In the genomic region with DNA sequence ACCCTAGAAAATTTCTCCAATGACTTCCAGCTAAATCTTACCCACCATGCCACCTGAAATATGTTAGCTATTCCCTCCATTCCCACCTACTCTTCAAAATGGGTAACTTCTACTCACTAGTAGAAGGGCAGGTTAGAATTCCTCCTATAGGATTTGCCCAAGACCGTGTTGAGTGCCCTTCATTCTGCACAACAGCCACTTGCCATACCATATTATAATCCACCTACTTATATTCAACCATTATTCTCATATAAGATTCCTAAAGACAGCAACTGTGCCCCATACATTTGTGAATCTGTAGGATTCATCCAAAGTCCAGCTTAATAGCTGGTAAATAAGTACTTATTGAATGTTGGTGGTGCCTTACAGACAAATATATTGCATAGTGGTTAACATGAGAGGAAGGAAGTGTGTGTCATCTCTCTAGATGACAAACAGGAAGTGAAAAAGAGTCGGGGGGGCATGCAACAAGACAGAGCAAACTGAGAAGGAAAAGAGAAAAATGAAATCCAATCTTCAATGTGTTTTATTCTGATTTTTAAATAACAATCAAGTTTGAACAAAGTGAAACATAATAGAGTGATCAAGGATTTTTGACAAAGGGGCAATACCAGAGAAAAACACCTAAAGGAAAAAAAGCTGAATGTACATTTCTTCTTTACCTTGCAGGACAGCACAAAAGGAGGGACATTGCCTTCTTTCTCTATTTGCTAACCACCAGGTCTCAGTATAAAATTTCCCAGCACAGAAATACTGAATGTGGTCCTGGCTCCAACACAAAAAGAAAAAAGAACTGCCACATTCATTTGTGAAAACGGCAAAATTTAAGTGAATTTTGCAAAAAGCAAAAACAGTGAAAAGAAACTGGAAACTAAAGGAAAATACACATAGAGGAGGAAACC, we compare ENCODE assay signal across 12 cellular contexts.
DNase-seq lines count a peak whose midpoint lies in the region; ATAC-seq and TF ChIP-seq lines count a peak whose summit lies in the region.
"Had no signal": no experiment of that assay in that cellular context is flagged by ENCODE, and none has a peak within 500 bp of the region (broad histone marks: within the 10 kb centered on the region; RNA-seq: fewer than 3 reads in every experiment).

No MANE protein-coding gene starts in this region.

- TF ChIP-seq CTCF in activated B cell treated with CpG ODN at 0.5 μM for 24 hours (IDR thresholded peaks at IDR 0.05) = no peak

- intact Hi-C loops in activated naive CD4-positive, alpha-beta T cell treated with anti-CD3 and anti-CD28 coated beads for 36 hours (cut with micrococcal nuclease) = loop anchor here (10.0 kb wide), 1 partner anchor 324 kb away; a partner anchor contains a TSS
- intact Hi-C loops in activated B cell treated with CpG ODN at 0.5 μM for 24 hours (cut with micrococcal nuclease) = no loop called here

- in situ Hi-C loops in KBM-7 (cut with MboI; ENCODE audit: low pct_unique_long_range_greater_than_20kb, low sequenced_read_pairs) = no loop called here

- H3K9me3 Mint-ChIP-seq in activated naive CD4-positive, alpha-beta T cell treated with anti-CD3 and anti-CD28 coated beads for 36 hours = no peaks in the 10 kb centered on the region
- H3K9me3 Mint-ChIP-seq in activated B cell treated with CpG ODN at 0.5 μM for 24 hours = no peaks in the 10 kb centered on the region
- H3K9me3 Mint-ChIP-seq in stimulated activated naive B cell treated with anti-CD40 and anti-IgM and Interleukin-4, amounts not matched to agents 10 μg/mL and 1 μg/mL and 100 μg/mL, for 72 hours = no peaks in the 10 kb centered on the region
- H3K9me3 Mint-ChIP-seq: neural crest cell had no signal

- POLR2A ChIA-PET in activated B cell treated with CpG ODN at 0.5 μM for 24 hours (lab: Charles Lee) = no interaction called here

- H3K4me3 Mint-ChIP-seq in activated naive CD4-positive, alpha-beta T cell treated with anti-CD3 and anti-CD28 coated beads for 36 hours = no peak overlapping the region
- H3K4me3 Mint-ChIP-seq in activated B cell treated with CpG ODN at 0.5 μM for 24 hours = no peak overlapping the region
- H3K4me3 Mint-ChIP-seq in stimulated activated naive B cell treated with anti-CD40 and anti-IgM and Interleukin-4, amounts not matched to agents 10 μg/mL and 1 μg/mL and 100 μg/mL, for 72 hours = no peak overlapping the region
- H3K4me3 Mint-ChIP-seq: neural crest cell had no signal

- H3K36me3 Mint-ChIP-seq in activated naive CD4-positive, alpha-beta T cell treated with anti-CD3 and anti-CD28 coated beads for 36 hours (ENCODE audit: low read depth) = no peaks in the 10 kb centered on the region
- H3K36me3 Mint-ChIP-seq in activated B cell treated with CpG ODN at 0.5 μM for 24 hours (ENCODE audit: low read depth) = no peaks in the 10 kb centered on the region
- no peaks in the 10 kb centered on the region for H3K36me3 Mint-ChIP-seq in stimulated activated naive B cell treated with anti-CD40 and anti-IgM and Interleukin-4, amounts not matched to agents 10 μg/mL and 1 μg/mL and 100 μg/mL, for 72 hours

- ATAC-seq in activated B cell treated with CpG ODN at 0.5 μM for 24 hours (ENCODE audit: low read depth) = peak; percentile 42
- ATAC-seq in stimulated activated naive B cell treated with anti-CD40 and anti-IgM and Interleukin-4, amounts not matched to agents 10 μg/mL and 1 μg/mL and 100 μg/mL, for 72 hours (replicated peaks) = peak; percentile 81 to 83

- no peaks in the 10 kb centered on the region for H3K4me1 Mint-ChIP-seq in activated naive CD4-positive, alpha-beta T cell treated with anti-CD3 and anti-CD28 coated beads for 36 hours (ENCODE audit: low read depth)
- H3K4me1 Mint-ChIP-seq in activated B cell treated with CpG ODN at 0.5 μM for 24 hours = no peaks in the 10 kb centered on the region
- H3K4me1 Mint-ChIP-seq in stimulated activated naive B cell treated with anti-CD40 and anti-IgM and Interleukin-4, amounts not matched to agents 10 μg/mL and 1 μg/mL and 100 μg/mL, for 72 hours = peaks cover 0 to 2% of the 10 kb centered on the region in 2 donors
- H3K4me1 Mint-ChIP-seq: neural crest cell had no signal

- peak; percentile 30 for DNase-seq in activated naive CD4-positive, alpha-beta T cell treated with anti-CD3 and anti-CD28 coated beads for 36 hours
- DNase-seq in activated naive CD4-positive, alpha-beta T cell (lab: John Stamatoyannopoulos, UW) = no peak
- peak; percentile 40 for DNase-seq in KBM-7
- DNase-seq in activated B cell treated with CpG ODN at 0.5 μM for 24 hours = no peak
- no peak for DNase-seq in stimulated activated naive B cell treated with anti-CD40 and anti-IgM and Interleukin-4, amounts not matched to agents 10 μg/mL and 1 μg/mL and 100 μg/mL, for 72 hours
- no peak for DNase-seq in NCI-H524 treated with DMSO at 0.1 percent for 48 hours (lab: John Stamatoyannopoulos, UW)
- DNase-seq in HT-29 (ENCODE audit: low spot score) = no peak
- no peak for DNase-seq in germinal center (ENCODE audit: low spot score)
- DNase-seq: caudate nucleus, IMR-90, NCI-H446 had no signal

- no peaks in the 10 kb centered on the region for H3K27me3 Mint-ChIP-seq in activated naive CD4-positive, alpha-beta T cell treated with anti-CD3 and anti-CD28 coated beads for 36 hours (ENCODE audit: low read depth)
- H3K27me3 Mint-ChIP-seq in activated B cell treated with CpG ODN at 0.5 μM for 24 hours = no peaks in the 10 kb centered on the region
- no peaks in the 10 kb centered on the region for H3K27me3 Mint-ChIP-seq in stimulated activated naive B cell treated with anti-CD40 and anti-IgM and Interleukin-4, amounts not matched to agents 10 μg/mL and 1 μg/mL and 100 μg/mL, for 72 hours

- H3K27ac Mint-ChIP-seq in activated naive CD4-positive, alpha-beta T cell treated with anti-CD3 and anti-CD28 coated beads for 36 hours = no peak overlapping the region
- no peak overlapping the region for H3K27ac Mint-ChIP-seq in activated B cell treated with CpG ODN at 0.5 μM for 24 hours
- H3K27ac Mint-ChIP-seq in stimulated activated naive B cell treated with anti-CD40 and anti-IgM and Interleukin-4, amounts not matched to agents 10 μg/mL and 1 μg/mL and 100 μg/mL, for 72 hours = no peak overlapping the region

- CTCF ChIA-PET in activated naive CD4-positive, alpha-beta T cell treated with anti-CD3 and anti-CD28 coated beads for 36 hours (lab: Charles Lee) = interaction anchor here (1.8 kb wide), 1 partner anchor 9 kb away, joined by 4 read pairs; no protein-coding TSS in a partner anchor
- CTCF ChIA-PET in activated B cell treated with CpG ODN at 0.5 μM for 24 hours (lab: Charles Lee) = no interaction called here

Comparison
In these comparisons a context has a peak if more than half of its experiments do, and no peak if none do; other contexts are left out.
1. DNase-seq: peak in activated naive CD4-positive, alpha-beta T cell treated with anti-CD3 and anti-CD28 coated beads for 36 hours (single experiment) and KBM-7 (single experiment); none in activated naive CD4-positive, alpha-beta T cell (0 of 4), activated B cell treated with CpG ODN at 0.5 μM for 24 hours (single experiment), stimulated activated naive B cell treated with anti-CD40 and anti-IgM and Interleukin-4, amounts not matched to agents 10 μg/mL and 1 μg/mL and 100 μg/mL, for 72 hours (single experiment), NCI-H524 treated with DMSO at 0.1 percent for 48 hours (single experiment), HT-29 (single experiment) and germinal center (single experiment).